ENCODE assay signal across 33 cellular contexts in genomic region chr6:22747576-22747975, GRCh38.
"Had no signal": no experiment of that assay in that cellular context is flagged by ENCODE, and none has a peak within 500 bp of the region (broad histone marks: within the 10 kb centered on the region; RNA-seq: fewer than 3 reads in every experiment).

No MANE protein-coding gene starts in this region.

- H3K27me3 Mint-ChIP-seq: activated CD4-positive, alpha-beta memory T cell treated with anti-CD3 and anti-CD28 coated beads, Interleukin-2, amount 10 ng/mL, durations not matched to agents 7 days and 5 days; activated CD4-positive, alpha-beta T cell treated with anti-CD3 and anti-CD28 coated beads, Interleukin-2, amount 10 ng/mL, durations not matched to agents 7 days and 5 days; activated naive CD4-positive, alpha-beta T cell treated with anti-CD3 and anti-CD28 coated beads, Interleukin-2, amount 10 ng/mL, durations not matched to agents 7 days and 5 days; activated T-cell treated with anti-CD3 and anti-CD28 coated beads, Interleukin-2, amount 50 U/mL, for 24 hours; brain; effector memory CD8-positive, alpha-beta T cell; T-helper 17 cell had no signal

- ATAC-seq: activated naive CD4-positive, alpha-beta T cell treated with anti-CD3 and anti-CD28 coated beads, Interleukin-2, amount 50 U/mL, for 72 hours; activated T-cell treated with anti-CD3 and anti-CD28 coated beads, Interleukin-2, amount 50 U/mL, for 72 hours; effector memory CD8-positive, alpha-beta T cell; foreskin keratinocyte; gastroesophageal sphincter; heart right ventricle; T-helper 17 cell had no signal

- H3K36me3 Mint-ChIP-seq: activated naive CD4-positive, alpha-beta T cell treated with anti-CD3 and anti-CD28 coated beads, Interleukin-2, amount 10 ng/mL, durations not matched to agents 7 days and 5 days; activated naive CD4-positive, alpha-beta T cell treated with anti-CD3 and anti-CD28 coated beads, Interleukin-2, amount 50 U/mL, for 72 hours; brain had no signal

- H3K27ac ChIP-seq: adrenal gland, ascending aorta, breast epithelium, cardiac muscle cell, coronary artery, esophagus muscularis mucosa, foreskin keratinocyte, gastroesophageal sphincter, heart right ventricle had no signal

- H3K9me3 Mint-ChIP-seq: activated CD4-positive, alpha-beta memory T cell treated with anti-CD3 and anti-CD28 coated beads, Interleukin-2, amount 10 ng/mL, durations not matched to agents 7 days and 5 days; activated CD4-positive, alpha-beta T cell treated with anti-CD3 and anti-CD28 coated beads, Interleukin-2, amount 10 ng/mL, durations not matched to agents 7 days and 5 days; activated T-cell treated with anti-CD3 and anti-CD28 coated beads, Interleukin-2, amount 50 U/mL, for 24 hours had no signal

- H3K4me1 Mint-ChIP-seq: activated CD4-positive, alpha-beta memory T cell treated with anti-CD3 and anti-CD28 coated beads, Interleukin-2, amount 10 ng/mL, durations not matched to agents 7 days and 5 days; activated CD4-positive, alpha-beta T cell treated with anti-CD3 and anti-CD28 coated beads, Interleukin-2, amount 10 ng/mL, durations not matched to agents 7 days and 5 days; activated naive CD4-positive, alpha-beta T cell treated with anti-CD3 and anti-CD28 coated beads, Interleukin-2, amount 10 ng/mL, durations not matched to agents 7 days and 5 days; T-helper 17 cell had no signal

- H3K4me1 ChIP-seq: adrenal gland, ascending aorta, breast epithelium, esophagus muscularis mucosa, foreskin keratinocyte, gastroesophageal sphincter, heart right ventricle had no signal

- H3K9me3 ChIP-seq: ascending aorta, breast epithelium, esophagus muscularis mucosa, gastroesophageal sphincter, heart right ventricle had no signal

- H3K27ac Mint-ChIP-seq: activated CD4-positive, alpha-beta memory T cell treated with anti-CD3 and anti-CD28 coated beads, Interleukin-2, amount 10 ng/mL, durations not matched to agents 7 days and 5 days; activated CD4-positive, alpha-beta T cell treated with anti-CD3 and anti-CD28 coated beads, Interleukin-2, amount 10 ng/mL, durations not matched to agents 7 days and 5 days; activated naive CD4-positive, alpha-beta T cell treated with anti-CD3 and anti-CD28 coated beads, Interleukin-2, amount 10 ng/mL, durations not matched to agents 7 days and 5 days; activated naive CD4-positive, alpha-beta T cell treated with anti-CD3 and anti-CD28 coated beads, Interleukin-2, amount 50 U/mL, for 72 hours; activated T-cell treated with anti-CD3 and anti-CD28 coated beads, Interleukin-2, amount 50 U/mL, for 24 hours; activated T-cell treated with anti-CD3 and anti-CD28 coated beads, Interleukin-2, amount 50 U/mL, for 72 hours; brain; effector memory CD8-positive, alpha-beta T cell; T-helper 17 cell; T-helper 2 cell treated with Interferon-gamma antibody and Interleukin-4, amounts not matched to agents 5 μg/mL and 100 μg/mL, for 36 hours had no signal

- H3K36me3 ChIP-seq: adrenal gland, ascending aorta, breast epithelium, cardiac muscle cell, esophagus muscularis mucosa, gastroesophageal sphincter, heart right ventricle had no signal

- H3K4me3 Mint-ChIP-seq: activated CD4-positive, alpha-beta memory T cell treated with anti-CD3 and anti-CD28 coated beads, Interleukin-2, amount 10 ng/mL, durations not matched to agents 7 days and 5 days; activated CD4-positive, alpha-beta T cell treated with anti-CD3 and anti-CD28 coated beads, Interleukin-2, amount 10 ng/mL, durations not matched to agents 7 days and 5 days; activated naive CD4-positive, alpha-beta T cell treated with anti-CD3 and anti-CD28 coated beads, Interleukin-2, amount 10 ng/mL, durations not matched to agents 7 days and 5 days; activated T-cell treated with anti-CD3 and anti-CD28 coated beads, Interleukin-2, amount 50 U/mL, for 24 hours; activated T-cell treated with anti-CD3 and anti-CD28 coated beads, Interleukin-2, amount 50 U/mL, for 72 hours; brain; effector memory CD8-positive, alpha-beta T cell; T-helper 17 cell; T-helper 2 cell treated with Interferon-gamma antibody and Interleukin-4, amounts not matched to agents 5 μg/mL and 100 μg/mL, for 36 hours had no signal

- H3K27me3 ChIP-seq: adrenal gland, ascending aorta, breast epithelium, cardiac muscle cell, esophagus muscularis mucosa, foreskin keratinocyte, gastroesophageal sphincter, heart right ventricle had no signal

- DNase-seq: activated CD4-positive, alpha-beta memory T cell treated with anti-CD3 and anti-CD28 coated beads, Interleukin-2, amount 10 ng/mL, durations not matched to agents 7 days and 5 days; activated CD4-positive, alpha-beta T cell treated with anti-CD3 and anti-CD28 coated beads for 1 hour; activated CD4-positive, alpha-beta T cell treated with anti-CD3 and anti-CD28 coated beads for 4 hours; activated CD4-positive, alpha-beta T cell treated with anti-CD3 and anti-CD28 coated beads, Interleukin-2, amount 10 ng/mL, durations not matched to agents 7 days and 5 days; activated CD4-positive, alpha-beta T cell treated with anti-CD3 and anti-CD28 coated beads, Interleukin-2, amount 50 U/mL, for 4 hours; activated CD4-positive, CD25-positive, alpha-beta regulatory T cell; activated CD8-positive, alpha-beta memory T cell treated with anti-CD3 and anti-CD28 coated beads, Interleukin-2, amount 50 U/mL, for 48 hours; activated gamma-delta T cell; activated naive CD4-positive, alpha-beta T cell; activated naive CD4-positive, alpha-beta T cell treated with anti-CD3 and anti-CD28 coated beads, Interleukin-2, amount 10 ng/mL, durations not matched to agents 7 days and 5 days; activated T-cell treated with anti-CD3 and anti-CD28 coated beads for 4 hours; activated T-cell treated with anti-CD3 and anti-CD28 coated beads, Interleukin-2, amount 50 U/mL, for 24 hours; activated T-cell treated with anti-CD3 and anti-CD28 coated beads, Interleukin-2, amount 50 U/mL, for 72 hours; adrenal gland; central memory CD4-positive, alpha-beta T cell; dermis blood vessel endothelial cell; effector CD4-positive, alpha-beta T cell; effector memory CD8-positive, alpha-beta T cell; erythroblast; foreskin keratinocyte; heart right ventricle; T-helper 1 cell; T-helper 17 cell; T1000 had no signal

- H3K4me3 ChIP-seq: adrenal gland, ascending aorta, breast epithelium, cardiac muscle cell, coronary artery, esophagus muscularis mucosa, gastroesophageal sphincter, heart right ventricle had no signal
